ENCODE assay signal across 20 cellular contexts in the genomic region with DNA sequence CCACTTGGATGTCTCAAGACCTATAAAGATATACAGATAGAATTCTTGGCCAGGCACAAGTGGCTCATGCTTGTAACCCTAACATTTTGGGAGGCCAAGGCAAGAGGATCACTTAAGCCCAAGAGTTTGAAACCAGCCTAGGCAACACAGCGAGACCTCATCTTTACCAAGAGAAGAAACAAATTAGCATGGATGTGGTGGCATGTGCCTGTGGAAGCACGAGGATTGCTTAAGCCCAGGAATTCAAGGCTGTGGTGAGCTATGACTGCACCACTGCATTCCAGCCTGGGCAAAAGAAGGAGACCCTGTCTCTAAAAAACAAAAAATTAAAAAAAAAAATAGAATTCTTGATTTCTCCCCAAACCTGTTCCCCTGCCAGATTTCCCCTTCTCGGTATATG. TPM values are rescaled to one million over a fixed set of nuclear protein-coding genes. Genes with fewer than 3 reads are reported as not detected.
DNase-seq lines count a peak whose midpoint lies in the region; ATAC-seq, FAIRE-seq and TF ChIP-seq lines count a peak whose summit lies in the region.
"Had no signal": no experiment of that assay in that cellular context is flagged by ENCODE, and none has a peak within 500 bp of the region (broad histone marks: within the 10 kb centered on the region; RNA-seq: fewer than 3 reads in every experiment).

No MANE protein-coding gene starts in this region.

- H4K20me1 ChIP-seq in PC-3 (ENCODE audit: low read length), result no peaks in the 10 kb centered on the region

- no peak for ATAC-seq in PC-3
- no peak for ATAC-seq in right lobe of liver
- ATAC-seq: activated naive CD8-positive, alpha-beta T cell treated with anti-CD3 and anti-CD28 coated beads, Interleukin-2, amount 50 U/mL, for 24 hours; HCT116; heart right ventricle had no signal

- intact Hi-C loops in PC-3 (cut with micrococcal nuclease) (no loop called here), breast epithelium (cut with DNase I; ENCODE audit: low total_unique reads) (no loop called here), right lobe of liver (cut with DNase I) (no loop called here), kidney (cut with DNase I) (no loop called here)

- no peak overlapping the region for H3K4me2 ChIP-seq in PC-3 (ENCODE audit: low read length)
- H3K4me2 ChIP-seq: A549 had no signal

- H3K79me2 ChIP-seq in ACC112 (ENCODE audit: control insufficient read depth, insufficient read depth, low read length, unreplicated experiment) (peaks cover 25% of the 10 kb centered on the region), PC-3 (ENCODE audit: low read length) (no peaks in the 10 kb centered on the region)

- H3K4me3 ChIP-seq in ACC112 (ENCODE audit: low read depth, low read length), result 0 out of 2 replicates have a peak overlapping the region, but pooled peaks have one; percentile 20
- no peak overlapping the region for H3K4me3 ChIP-seq in PC-3 (ENCODE audit: low read length)
- H3K4me3 ChIP-seq in breast epithelium, result no peak overlapping the region
- H3K4me3 ChIP-seq in right lobe of liver, result no peak overlapping the region
- H3K4me3 ChIP-seq in kidney (ENCODE audit: low read length in 2 of 2), result no peak overlapping the region
- H3K4me3 ChIP-seq: A549, esophagus squamous epithelium, heart right ventricle, testis had no signal

- no TSS peak for BruUV-seq in PC-3 (replicated peaks; lab: Mats Ljungman, UMichigan)

- H3K9me2 ChIP-seq in PC-3 (replicated peaks; ENCODE audit: low read length), result no peaks in the 10 kb centered on the region

- TF ChIP-seq CTCF in PC-3 (conservative IDR thresholded peaks at IDR 0.05; ENCODE audit: low read depth, low read length) (no peak), breast epithelium (IDR thresholded peaks at IDR 0.05) (no peak), right lobe of liver (IDR thresholded peaks at IDR 0.05) (no peak), kidney (IDR thresholded peaks at IDR 0.05; ENCODE audit: borderline replicate concordance, extremely low read depth, insufficient read depth) (no peak)

- H3K36me3 ChIP-seq in ACC112 (ENCODE audit: insufficient read depth, low read length), result no peaks in the 10 kb centered on the region
- H3K36me3 ChIP-seq in PC-3 (ENCODE audit: low read depth, low read length), result no peaks in the 10 kb centered on the region
- H3K36me3 ChIP-seq in breast epithelium, result no peaks in the 10 kb centered on the region
- no peaks in the 10 kb centered on the region for H3K36me3 ChIP-seq in right lobe of liver
- H3K36me3 ChIP-seq in kidney (ENCODE audit: control insufficient read depth in 1 of 2, insufficient read depth in 2 of 2, low read length in 2 of 2), result no peaks in the 10 kb centered on the region
- H3K36me3 ChIP-seq: esophagus squamous epithelium, heart right ventricle had no signal

- DNase-seq in PC-3 (no peak), breast epithelium (ENCODE audit: low spot score in 2 of 2) (no peak), right lobe of liver (no peak), kidney (no peak)
- no peak for DNase-seq in activated CD4-positive, alpha-beta T cell treated with anti-CD3 and anti-CD28 coated beads, Interleukin-2, amount 50 U/mL, for 1 hour
- DNase-seq in stimulated activated CD4-positive, alpha-beta T cell treated with anti-CD3 and anti-CD28 coated beads, Interleukin-2, amount 100 ng/mL, for 24 hours, result no peak
- no peak for DNase-seq in stimulated activated CD4-positive, alpha-beta T cell treated with anti-CD3 and anti-CD28 coated beads, Interleukin-15, amount 100 ng/mL, for 24 hours
- DNase-seq: activated CD4-positive, alpha-beta T cell treated with anti-CD3 and anti-CD28 coated beads for 48 hours; activated naive CD8-positive, alpha-beta T cell treated with anti-CD3 and anti-CD28 coated beads, Interleukin-2, amount 50 U/mL, for 24 hours; effector memory CD4-positive, alpha-beta T cell; esophagus squamous epithelium; NCI-H1436 treated with DMSO at 0.1 percent for 48 hours; NCI-H526; T-helper 1 cell; testis had no signal

- POLR2A ChIA-PET in PC-3 (lab: Charles Lee; ENCODE audit: unreplicated experiment), result no interaction called here

- no peaks in the 10 kb centered on the region for H3F3A ChIP-seq in PC-3 (ENCODE audit: low read length, unreplicated experiment)

- H3K9ac ChIP-seq in PC-3 (ENCODE audit: low read length) (no peak overlapping the region), kidney (ENCODE audit: low read length in 2 of 2) (no peak overlapping the region)

- H3K4me1 ChIP-seq in ACC112 (ENCODE audit: control insufficient read depth, insufficient read depth, low read length, unreplicated experiment), result peaks cover 65% of the 10 kb centered on the region
- peaks cover 48% of the 10 kb centered on the region for H3K4me1 ChIP-seq in PC-3 (ENCODE audit: insufficient read depth, low read length)
- H3K4me1 ChIP-seq in breast epithelium, result peaks cover 0 to 12% of the 10 kb centered on the region in 2 donors
- peaks cover 0 to 84% (median 39%) of the 10 kb centered on the region in 4 donors for H3K4me1 ChIP-seq in right lobe of liver
- peaks cover 23 to 25% of the 10 kb centered on the region in 2 donors for H3K4me1 ChIP-seq in kidney (ENCODE audit: control insufficient read depth in 1 of 2, insufficient read depth in 1 of 2, low read depth in 1 of 2, low read length in 2 of 2)

- peak overlapping the region; percentile 87 for H3K27ac ChIP-seq in ACC112 (ENCODE audit: low read depth, low read length)
- H3K27ac ChIP-seq in PC-3 (ENCODE audit: low read length), result peak overlapping the region; percentile 22; the same call in 1 of the 2 replicates
- H3K27ac ChIP-seq in breast epithelium, result peak overlapping the region; percentile 57 to 84
- peak overlapping the region in 2 of 3 donors; percentile 9 to 89 for H3K27ac ChIP-seq in right lobe of liver
- H3K27ac ChIP-seq in kidney (ENCODE audit: low read depth in 2 of 2, low read length in 2 of 2), result no peak overlapping the region
- H3K27ac ChIP-seq: A549, testis had no signal

- 59% methylated on average over 3 of the region's 3 CpGs for WGBS in right lobe of liver (ENCODE audit: insufficient coverage, low coverage, low lambda C conversion rate, missing lambda C conversion rate)

- H3K9me3 ChIP-seq in PC-3 (ENCODE audit: low read length) (no peaks in the 10 kb centered on the region), breast epithelium (no peaks in the 10 kb centered on the region), right lobe of liver (no peaks in the 10 kb centered on the region), kidney (ENCODE audit: control insufficient read depth in 1 of 2, low read length in 2 of 2) (no peaks in the 10 kb centered on the region)
- H3K9me3 ChIP-seq: A549, esophagus squamous epithelium, heart right ventricle, testis had no signal

- FAIRE-seq in kidney (lab: Jason Lieb, UNC), result no peak
- FAIRE-seq: A549, D721Med had no signal

- H2AFZ ChIP-seq in ACC112 (ENCODE audit: low read length, unreplicated experiment) (no peak overlapping the region), PC-3 (ENCODE audit: low read length) (no peak overlapping the region)

- CTCF ChIA-PET in PC-3 (lab: Charles Lee), result no interaction called here

- no peak for TF ChIP-seq POLR2A in breast epithelium (IDR thresholded peaks at IDR 0.05)
- no peak for TF ChIP-seq POLR2A in right lobe of liver (IDR thresholded peaks at IDR 0.05)

- no peaks in the 10 kb centered on the region for H3K27me3 ChIP-seq in ACC112 (ENCODE audit: insufficient read depth, low read length)
- H3K27me3 ChIP-seq in PC-3 (ENCODE audit: low read length), result no peaks in the 10 kb centered on the region
- H3K27me3 ChIP-seq in breast epithelium, result no peaks in the 10 kb centered on the region
- no peaks in the 10 kb centered on the region for H3K27me3 ChIP-seq in right lobe of liver
- H3K27me3 ChIP-seq: esophagus squamous epithelium, testis had no signal

RNA-seq across cellular contexts. Expression of gene ASAP3, which starts 8.3 kb away (rescaled TPM):
- total RNA-seq in PC-3 (2014; rRNA removed) (12.8 and 17.0 TPM in 2 replicates), breast epithelium (10 to 100 TPM; 47.7 to 61.6 (median 54.9) TPM), right lobe of liver (10 to 100 TPM; 12.3 to 22.1 (median 16.6) TPM), kidney (37.8 TPM)
- polyA plus RNA-seq in kidney (ENCODE audit: insufficient read depth, low read depth, low replicate concordance), result 29.9 TPM

RNA-seq across cellular contexts. Expression of gene TCEA3, which starts 51.1 kb away (rescaled TPM):
- 18.7 and 23.6 TPM in 2 replicates for total RNA-seq in PC-3 (2014; rRNA removed)
- total RNA-seq in breast epithelium, result 10 to 100 TPM in 2 of 3 donors, 1 to 10 TPM in 1; 8.5 to 38.0 (median 31.2) TPM
- 10 to 100 TPM; 53.3 to 94.0 (median 63.2) TPM for total RNA-seq in right lobe of liver
- total RNA-seq in kidney, result 46.3 TPM
- polyA plus RNA-seq in kidney (ENCODE audit: insufficient read depth, low read depth, low replicate concordance), result 93.2 TPM

RNA-seq across cellular contexts. Expression of gene E2F2, which starts 55.4 kb away (rescaled TPM):
- 7.0 and 8.3 TPM in 2 replicates for total RNA-seq in PC-3 (2014; rRNA removed)
- under 1 TPM; under 0.01 to 0.73 (median 0.33) TPM for total RNA-seq in breast epithelium
- total RNA-seq in right lobe of liver, result 1 to 10 TPM in 1 of 6 experiments, under 1 TPM in 5; 0.18 to 1.2 (median 0.70) TPM
- 0.50 TPM for total RNA-seq in kidney
- polyA plus RNA-seq in kidney (ENCODE audit: insufficient read depth, low read depth, low replicate concordance), result not detected

Comparison
In these comparisons a context has a peak if more than half of its experiments do, and no peak if none do; other contexts are left out.
1. H3K27ac ChIP-seq: peak in ACC112 (single experiment), PC-3 (single experiment), breast epithelium (2 of 2) and right lobe of liver (2 of 3); none in kidney (0 of 2).